Comparison of ENCODE assay signal across 21 cellular contexts in the genomic region with DNA sequence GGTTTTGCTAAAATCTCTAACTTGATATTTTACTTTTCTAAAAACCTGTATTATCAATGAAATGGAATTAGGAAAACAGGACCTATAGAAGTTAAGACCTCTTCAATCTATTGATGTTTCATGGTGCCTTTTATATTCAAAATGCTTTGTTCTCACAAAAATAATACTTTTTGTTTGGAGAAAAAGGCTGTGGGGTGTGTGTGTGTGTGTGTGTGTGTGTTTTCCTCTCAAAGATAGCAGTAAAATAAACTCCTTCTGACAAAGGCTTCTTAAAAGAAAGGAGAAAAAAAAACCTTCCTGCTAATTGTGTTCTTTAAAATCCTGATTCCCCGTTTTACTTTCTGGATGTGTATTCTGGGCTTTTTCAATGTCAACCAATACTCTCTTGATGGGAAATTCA. TPM values are rescaled to one million over a fixed set of nuclear protein-coding genes. Genes with fewer than 3 reads are reported as not detected.
DNase-seq lines count a peak whose midpoint lies in the region; ATAC-seq and TF ChIP-seq lines count a peak whose summit lies in the region.
"Had no signal": no experiment of that assay in that cellular context is flagged by ENCODE, and none has a peak within 500 bp of the region (broad histone marks: within the 10 kb centered on the region; RNA-seq: fewer than 3 reads in every experiment).

No MANE protein-coding gene starts in this region.

- no peaks in the 10 kb centered on the region for H3K27me3 ChIP-seq in HAP-1 (ENCODE audit: low read depth)
- H3K27me3 ChIP-seq: BLaER1 had no signal

- H3K27me3 Mint-ChIP-seq in WTC11 (ENCODE audit: low read depth) = no peaks in the 10 kb centered on the region
- H3K27me3 Mint-ChIP-seq in effector memory CD8-positive, alpha-beta T cell = no peaks in the 10 kb centered on the region
- no peaks in the 10 kb centered on the region for H3K27me3 Mint-ChIP-seq in Calu3 (ENCODE audit: unreplicated experiment)
- H3K27me3 Mint-ChIP-seq: B cell; CD4-positive, CD25-positive, alpha-beta regulatory T cell had no signal

- BruUV-seq in Calu3 (replicated peaks; lab: Mats Ljungman, UMichigan) = no TSS peak

- H3K9me3 Mint-ChIP-seq in WTC11 (no peaks in the 10 kb centered on the region), Calu3 (ENCODE audit: low read depth, unreplicated experiment) (no peaks in the 10 kb centered on the region)
- H3K9me3 Mint-ChIP-seq in effector memory CD8-positive, alpha-beta T cell = no peaks in the 10 kb centered on the region
- H3K9me3 Mint-ChIP-seq in stimulated activated effector memory CD8-positive, alpha-beta T cell treated with anti-CD3 and anti-CD28 coated beads, Interleukin-12 subunit alpha, Interleukin-12 subunit beta, amount 100 ng/mL, for 72 hours = no peaks in the 10 kb centered on the region
- H3K9me3 Mint-ChIP-seq: CD4-positive, CD25-positive, alpha-beta regulatory T cell; CD8-positive, alpha-beta T cell had no signal

- no peak overlapping the region for H3K4me3 Mint-ChIP-seq in WTC11
- no peak overlapping the region for H3K4me3 Mint-ChIP-seq in effector memory CD8-positive, alpha-beta T cell
- no peak overlapping the region for H3K4me3 Mint-ChIP-seq in stimulated activated effector memory CD8-positive, alpha-beta T cell treated with anti-CD3 and anti-CD28 coated beads, Interleukin-12 subunit alpha, Interleukin-12 subunit beta, amount 100 ng/mL, for 72 hours
- no peak overlapping the region for H3K4me3 Mint-ChIP-seq in Calu3 (ENCODE audit: low read depth, unreplicated experiment)
- H3K4me3 Mint-ChIP-seq: B cell; CD4-positive, CD25-positive, alpha-beta regulatory T cell; CD8-positive, alpha-beta T cell had no signal

- H3K9me3 ChIP-seq in HAP-1 = no peaks in the 10 kb centered on the region
- H3K9me3 ChIP-seq: A549, BLaER1, Caco-2 had no signal

- H3K36me3 Mint-ChIP-seq in WTC11 (peaks cover 2% of the 10 kb centered on the region; the same call in 1 of the 2 replicates), Calu3 (ENCODE audit: insufficient read depth, unreplicated experiment) (peaks cover 6% of the 10 kb centered on the region)
- H3K36me3 Mint-ChIP-seq in effector memory CD8-positive, alpha-beta T cell (ENCODE audit: insufficient read depth) = peaks cover 27% of the 10 kb centered on the region
- H3K36me3 Mint-ChIP-seq in stimulated activated effector memory CD8-positive, alpha-beta T cell treated with anti-CD3 and anti-CD28 coated beads, Interleukin-12 subunit alpha, Interleukin-12 subunit beta, amount 100 ng/mL, for 72 hours = peaks cover 37% of the 10 kb centered on the region

- in situ Hi-C loops in HAP-1 (cut with MboI; ENCODE audit: low sequenced_read_pairs) = no loop called here

- 0 out of 2 replicates have a peak, but pooled peaks cover 3% of the 10 kb centered on the region for H3K36me3 ChIP-seq in HAP-1 (replicated peaks)

- DNase-seq in HAP-1 (ENCODE audit: low spot score in 2 of 2) (peak; percentile 55 to 73), WTC11 (ENCODE audit: low spot score) (no peak), T-helper 2 cell (no peak), Calu3 (no peak)
- DNase-seq in effector memory CD8-positive, alpha-beta T cell = no peak
- no peak for DNase-seq in stimulated activated effector memory CD8-positive, alpha-beta T cell treated with anti-CD3 and anti-CD28 coated beads, Interleukin-12 subunit alpha, Interleukin-12 subunit beta, amount 100 ng/mL, for 72 hours (ENCODE audit: low spot score in 2 of 2)
- DNase-seq: 8988T; Caco-2; CD4-positive, CD25-positive, alpha-beta regulatory T cell; CD8-positive, alpha-beta T cell; DMS 273 treated with DMSO at 0.1 percent for 48 hours; DMS79; EL; GDM1; H7 had no signal

- H3K27ac Mint-ChIP-seq in WTC11 (peak overlapping the region; percentile 36; the same call in 1 of the 2 replicates), Calu3 (ENCODE audit: unreplicated experiment) (no peak overlapping the region)
- peak overlapping the region; percentile 10 to 28 for H3K27ac Mint-ChIP-seq in effector memory CD8-positive, alpha-beta T cell
- H3K27ac Mint-ChIP-seq in stimulated activated effector memory CD8-positive, alpha-beta T cell treated with anti-CD3 and anti-CD28 coated beads, Interleukin-12 subunit alpha, Interleukin-12 subunit beta, amount 100 ng/mL, for 72 hours = peak overlapping the region; percentile 13
- H3K27ac Mint-ChIP-seq: B cell; CD4-positive, CD25-positive, alpha-beta regulatory T cell; CD8-positive, alpha-beta T cell had no signal

- H3K4me1 Mint-ChIP-seq in WTC11 (peaks cover 25% of the 10 kb centered on the region), Calu3 (ENCODE audit: low read depth, unreplicated experiment) (no peaks in the 10 kb centered on the region)
- H3K4me1 Mint-ChIP-seq in effector memory CD8-positive, alpha-beta T cell (ENCODE audit: low read depth in 2 of 2) = peaks cover 1 to 15% of the 10 kb centered on the region in 2 donors
- H3K4me1 Mint-ChIP-seq in stimulated activated effector memory CD8-positive, alpha-beta T cell treated with anti-CD3 and anti-CD28 coated beads, Interleukin-12 subunit alpha, Interleukin-12 subunit beta, amount 100 ng/mL, for 72 hours = peaks cover 8% of the 10 kb centered on the region

- no peak overlapping the region for H3K4me3 ChIP-seq in HAP-1
- H3K4me3 ChIP-seq: A549, BLaER1, GM12878 had no signal

- POLR2A ChIA-PET in WTC11 (lab: Charles Lee) = interaction anchor here (0.6 kb wide), 1 partner anchor 52 kb away, joined by 3 read pairs; no protein-coding TSS in a partner anchor

- H3K4me1 ChIP-seq in HAP-1 = peaks cover 14% of the 10 kb centered on the region
- H3K4me1 ChIP-seq: A549, BLaER1 had no signal

- TF ChIP-seq CTCF in WTC11 (IDR thresholded peaks at IDR 0.05) = no peak
- no peak for TF ChIP-seq CTCF in Calu3 (IDR thresholded peaks at IDR 0.05; ENCODE audit: unreplicated experiment)

- ATAC-seq in WTC11 (no peak), GM19351 (IDR thresholded peaks at IDR 0.05; ENCODE audit: unreplicated experiment) (no peak)
- ATAC-seq in effector memory CD8-positive, alpha-beta T cell (replicated peaks) = no peak
- no peak for ATAC-seq in stimulated activated effector memory CD8-positive, alpha-beta T cell treated with anti-CD3 and anti-CD28 coated beads, Interleukin-12 subunit alpha, Interleukin-12 subunit beta, amount 100 ng/mL, for 72 hours
- ATAC-seq: A549; CD8-positive, alpha-beta T cell; GM12878; HCT116 had no signal

- CTCF ChIA-PET in WTC11 (lab: Charles Lee) = interaction anchor here (1.0 kb wide), 1 partner anchor 63 kb away, joined by 3 read pairs; no protein-coding TSS in a partner anchor
- CTCF ChIA-PET in Calu3 (lab: Charles Lee) = no interaction called here

- intact Hi-C loops in Calu3 (cut with micrococcal nuclease; ENCODE audit: unreplicated experiment) = no loop called here

TF ChIP-seq in WTC11, 78 proteins besides CTCF, POLR2A, EP300 and RAD21 (continues in another document):
- no peak for TF ChIP-seq ZBTB21 (CRISPR knock-in tag; IDR thresholded peaks at IDR 0.05; ENCODE audit: borderline replicate concordance)
- no peak for TF ChIP-seq NFE2L1 (CRISPR knock-in tag; IDR thresholded peaks at IDR 0.05)
- no peak for TF ChIP-seq GRHL2 (CRISPR knock-in tag; IDR thresholded peaks at IDR 0.05; ENCODE audit: insufficient replicate concordance, severe bottlenecking)
- TF ChIP-seq, protein P1, sequence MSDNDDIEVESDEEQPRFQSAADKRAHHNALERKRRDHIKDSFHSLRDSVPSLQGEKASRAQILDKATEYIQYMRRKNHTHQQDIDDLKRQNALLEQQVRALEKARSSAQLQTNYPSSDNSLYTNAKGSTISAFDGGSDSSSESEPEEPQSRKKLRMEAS (CRISPR knock-in tag; IDR thresholded peaks at IDR 0.05) = no peak
- TF ChIP-seq RELA (CRISPR knock-in tag; IDR thresholded peaks at IDR 0.05; ENCODE audit: borderline replicate concordance) = no peak
- TF ChIP-seq, protein P2, sequence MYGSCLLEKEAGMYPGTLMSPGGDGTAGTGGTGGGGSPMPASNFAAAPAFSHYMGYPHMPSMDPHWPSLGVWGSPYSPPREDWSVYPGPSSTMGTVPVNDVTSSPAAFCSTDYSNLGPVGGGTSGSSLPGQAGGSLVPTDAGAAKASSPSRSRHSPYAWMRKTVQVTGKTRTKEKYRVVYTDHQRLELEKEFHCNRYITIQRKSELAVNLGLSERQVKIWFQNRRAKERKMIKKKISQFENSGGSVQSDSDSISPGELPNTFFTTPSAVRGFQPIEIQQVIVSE (CRISPR knock-in tag; IDR thresholded peaks at IDR 0.05; ENCODE audit: borderline replicate concordance) = no peak
- TF ChIP-seq, protein P3, sequence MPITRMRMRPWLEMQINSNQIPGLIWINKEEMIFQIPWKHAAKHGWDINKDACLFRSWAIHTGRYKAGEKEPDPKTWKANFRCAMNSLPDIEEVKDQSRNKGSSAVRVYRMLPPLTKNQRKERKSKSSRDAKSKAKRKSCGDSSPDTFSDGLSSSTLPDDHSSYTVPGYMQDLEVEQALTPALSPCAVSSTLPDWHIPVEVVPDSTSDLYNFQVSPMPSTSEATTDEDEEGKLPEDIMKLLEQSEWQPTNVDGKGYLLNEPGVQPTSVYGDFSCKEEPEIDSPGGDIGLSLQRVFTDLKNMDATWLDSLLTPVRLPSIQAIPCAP (CRISPR knock-in tag; IDR thresholded peaks at IDR 0.05) = no peak
- TF ChIP-seq, protein P4, sequence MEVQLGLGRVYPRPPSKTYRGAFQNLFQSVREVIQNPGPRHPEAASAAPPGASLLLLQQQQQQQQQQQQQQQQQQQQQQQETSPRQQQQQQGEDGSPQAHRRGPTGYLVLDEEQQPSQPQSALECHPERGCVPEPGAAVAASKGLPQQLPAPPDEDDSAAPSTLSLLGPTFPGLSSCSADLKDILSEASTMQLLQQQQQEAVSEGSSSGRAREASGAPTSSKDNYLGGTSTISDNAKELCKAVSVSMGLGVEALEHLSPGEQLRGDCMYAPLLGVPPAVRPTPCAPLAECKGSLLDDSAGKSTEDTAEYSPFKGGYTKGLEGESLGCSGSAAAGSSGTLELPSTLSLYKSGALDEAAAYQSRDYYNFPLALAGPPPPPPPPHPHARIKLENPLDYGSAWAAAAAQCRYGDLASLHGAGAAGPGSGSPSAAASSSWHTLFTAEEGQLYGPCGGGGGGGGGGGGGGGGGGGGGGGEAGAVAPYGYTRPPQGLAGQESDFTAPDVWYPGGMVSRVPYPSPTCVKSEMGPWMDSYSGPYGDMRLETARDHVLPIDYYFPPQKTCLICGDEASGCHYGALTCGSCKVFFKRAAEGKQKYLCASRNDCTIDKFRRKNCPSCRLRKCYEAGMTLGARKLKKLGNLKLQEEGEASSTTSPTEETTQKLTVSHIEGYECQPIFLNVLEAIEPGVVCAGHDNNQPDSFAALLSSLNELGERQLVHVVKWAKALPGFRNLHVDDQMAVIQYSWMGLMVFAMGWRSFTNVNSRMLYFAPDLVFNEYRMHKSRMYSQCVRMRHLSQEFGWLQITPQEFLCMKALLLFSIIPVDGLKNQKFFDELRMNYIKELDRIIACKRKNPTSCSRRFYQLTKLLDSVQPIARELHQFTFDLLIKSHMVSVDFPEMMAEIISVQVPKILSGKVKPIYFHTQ (CRISPR knock-in tag; IDR thresholded peaks at IDR 0.05) = no peak

RNA-seq across cellular contexts. Expression of a gene that starts 54.5 kb away (rescaled TPM):
- total RNA-seq in WTC11 (2021) = 115 to 122 TPM (median 118 TPM) in 3 replicates
- 69.6 and 72.1 TPM in 2 replicates for total RNA-seq in Calu3 (2022)

Comparison
In these comparisons a context has a peak if more than half of its experiments do, and no peak if none do; other contexts are left out.
1. DNase-seq: peak in HAP-1 (2 of 2); none in WTC11 (single experiment), effector memory CD8-positive, alpha-beta T cell (0 of 3), stimulated activated effector memory CD8-positive, alpha-beta T cell treated with anti-CD3 and anti-CD28 coated beads, Interleukin-12 subunit alpha, Interleukin-12 subunit beta, amount 100 ng/mL, for 72 hours (0 of 2), T-helper 2 cell (0 of 5) and Calu3 (single experiment).